ENCODE assay signal across 10 cellular contexts in genomic region chr10:128530301-128530700, GRCh38.
DNase-seq lines count a peak whose midpoint lies in the region; ATAC-seq, FAIRE-seq and TF ChIP-seq lines count a peak whose summit lies in the region.
"Had no signal": no experiment of that assay in that cellular context is flagged by ENCODE, and none has a peak within 500 bp of the region (broad histone marks: within the 10 kb centered on the region; RNA-seq: fewer than 3 reads in every experiment).

No MANE protein-coding gene starts in this region.

- in situ Hi-C loops in SK-MEL-5 (cut with HindIII; ENCODE audit: low pct_unique_long_range_greater_than_20kb, low sequenced_read_pairs), result no loop called here

- no peak for ATAC-seq in GM18858 (IDR thresholded peaks at IDR 0.05; ENCODE audit: unreplicated experiment)

- peak; percentile 28 for DNase-seq in SK-MEL-5 (ENCODE audit: low read depth, low spot score)
- DNase-seq in kidney glomerular epithelial cell (lab: John Stamatoyannopoulos, UW), result peak; percentile 23
- no peak for DNase-seq in activated CD4-positive, CD25-positive, alpha-beta regulatory T cell treated with anti-CD3 and anti-CD28 coated beads, Interleukin-2, amount 50 U/mL, for 72 hours
- DNase-seq in 8988T, result no peak
- DNase-seq in NCI-H2029 treated with DMSO at 0.1 percent for 48 hours (lab: John Stamatoyannopoulos, UW), result no peak
- DNase-seq: activated CD4-positive, alpha-beta memory T cell treated with anti-CD3 and anti-CD28 coated beads for 36 hours; naive B cell had no signal

- FAIRE-seq in A204.1 (lab: Jason Lieb, UNC), result peak; percentile 92

- H3K4me3 ChIP-seq in GM12875 (ENCODE audit: low read depth, low read length), result no peak overlapping the region

- peak; percentile 34; the same call in 1 of the 2 replicates for TF ChIP-seq CTCF in GM12875 (IDR thresholded peaks at IDR 0.05; ENCODE audit: borderline replicate concordance, insufficient read depth, low read depth, low read length)

Comparison
In these comparisons a context has a peak if more than half of its experiments do, and no peak if none do; other contexts are left out.
1. DNase-seq: peak in SK-MEL-5 (single experiment) and kidney glomerular epithelial cell (single experiment); none in activated CD4-positive, CD25-positive, alpha-beta regulatory T cell treated with anti-CD3 and anti-CD28 coated beads, Interleukin-2, amount 50 U/mL, for 72 hours (single experiment), 8988T (single experiment) and NCI-H2029 treated with DMSO at 0.1 percent for 48 hours (single experiment).